ENCODE assay signal across 8 cellular contexts in the genomic region with DNA sequence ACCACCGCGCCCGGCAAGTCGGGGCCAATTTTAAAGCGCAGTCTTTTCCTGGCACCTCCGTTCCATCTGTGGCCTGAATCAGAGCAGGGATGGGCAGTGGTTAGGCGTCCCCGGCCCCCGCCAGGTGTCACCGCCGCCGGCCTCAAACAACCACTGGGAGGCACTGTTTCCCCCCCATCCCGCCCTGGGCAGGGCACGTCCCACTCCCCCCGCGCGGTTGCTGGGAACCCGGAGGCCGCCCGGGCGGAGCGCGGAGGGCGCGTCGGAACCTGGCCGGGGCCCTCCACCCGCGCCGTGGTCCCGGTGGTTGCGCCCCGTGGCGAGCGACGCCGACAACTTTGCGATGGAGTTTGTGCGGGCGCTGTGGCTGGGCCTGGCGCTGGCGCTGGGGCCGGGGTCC. TPM values are rescaled to one million over a fixed set of nuclear protein-coding genes. Genes with fewer than 3 reads are reported as not detected.
DNase-seq lines count a peak whose midpoint lies in the region; ATAC-seq and TF ChIP-seq lines count a peak whose summit lies in the region.

Gene GRIN3B (plus strand): TSS at position 325 of the 400 bp plus-strand sequence. CDS start 19 bp downstream, at position 344.

- H3K9me3 ChIP-seq in adrenal gland (replicated peaks in 1 of 3) (no peaks in the 10 kb centered on the region), iPS-18c (ENCODE audit: control insufficient read depth, insufficient read depth, low read length) (peaks cover 6% of the 10 kb centered on the region)

- H3K4me3 Mint-ChIP-seq in T-cell, result peak within 1 kb of the TSS; percentile 36 to 66 (median 54)

- H3K27me3 ChIP-seq in adrenal gland, result peaks cover 38% of the 10 kb centered on the region

- CTCF ChIA-PET in T-cell (lab: Charles Lee), result interaction anchor here in 1 of 2 donors (0.9 kb wide), 1 partner anchor 208 kb away, joined by 3 read pairs; no protein-coding TSS in a partner anchor

- no peaks in the 10 kb centered on the region for H3K36me3 Mint-ChIP-seq in T-cell

- in situ Hi-C loops in ACHN (cut with HindIII; ENCODE audit: low pct_ligation_motif_present, low pct_unique_long_range_greater_than_20kb, low sequenced_read_pairs), result no loop called here

- peaks cover 17 to 29% of the 10 kb centered on the region in 2 donors for H3K27me3 Mint-ChIP-seq in T-cell

- 0 to 2% (median 2%) methylated on average over 5 to 43 of the region's 43 CpGs for WGBS in adrenal gland, 4 donors

- H3K4me3 ChIP-seq in adrenal gland, result no peak within 1 kb of the TSS
- H3K4me3 ChIP-seq in iPS-18c (ENCODE audit: insufficient read depth, low read depth, low read length), result peak within 1 kb of the TSS; percentile 55

- no peak for TF ChIP-seq POLR2A in adrenal gland (IDR thresholded peaks at IDR 0.05)

- H3K36me3 ChIP-seq in adrenal gland (replicated peaks in 1 of 2), result no peaks in the 10 kb centered on the region

- peaks cover 15 to 21% (median 15%) of the 10 kb centered on the region in 3 donors for H3K4me1 Mint-ChIP-seq in T-cell

- no peaks in the 10 kb centered on the region for H3K9me3 Mint-ChIP-seq in T-cell

- POLR2A ChIA-PET in T-cell (lab: Charles Lee), result no interaction called here

- no peak within 1 kb of the TSS for H3K27ac ChIP-seq in adrenal gland

- peaks cover 0 to 10% of the 10 kb centered on the region in 2 donors for H3K4me1 ChIP-seq in adrenal gland (replicated peaks in 1 of 2)

- intact Hi-C loops in adrenal gland (cut with DNase I), result no loop called here

- peak within 1 kb of the TSS in 1 of 2 donors; percentile 57 for H3K27ac Mint-ChIP-seq in T-cell

- ATAC-seq in T-cell (replicated peaks in 1 of 4), result peak; percentile 20 to 55 (median 30)
- no peak for ATAC-seq in HG03045 (IDR thresholded peaks at IDR 0.05; ENCODE audit: unreplicated experiment)

- TF ChIP-seq CTCF in adrenal gland (IDR thresholded peaks at IDR 0.05), result peak in 4 of 6 experiments; percentile 6 to 41 (median 23)

- DNase-seq in ACHN (peak; percentile 60), H4 (ENCODE audit: low spot score) (peak; percentile 53), T-cell (peak in 31 of 34 experiments; percentile 29 to 70 (median 48)), adrenal gland (peak in 2 of 7 donors; percentile 56 to 59), A172 (ENCODE audit: low spot score) (no peak)
- DNase-seq in stimulated activated CD4-positive, alpha-beta T cell treated with anti-CD3 and anti-CD28 coated beads, Interleukin-4, amount 100 ng/mL, for 48 hours (ENCODE audit: low read depth in 2 of 2), result peak; percentile 66 to 70

RNA-seq across cellular contexts. Expression of gene GRIN3B, which starts in this region (rescaled TPM):
- total RNA-seq in H4 (2014; rRNA removed; shearing (Covaris generic)), result 0.23 TPM in 1 of 2 replicates, not detected in the other
- under 1 TPM in 3 of 5 donors, not detected in 2; 0.07 to 0.44 (median 0.09) TPM for total RNA-seq in T-cell
- under 1 TPM in 3 of 8 donors, not detected in 5; 0.08 to 0.18 (median 0.14) TPM for total RNA-seq in adrenal gland
- under 1 TPM in 1 of 3 donors, not detected in 2; 0.24 TPM for polyA plus RNA-seq in adrenal gland
- 0.38 TPM in 1 of 2 replicates, not detected in the other for total RNA-seq in A172 (2014; rRNA removed; shearing (Covaris generic))

Comparison
In these comparisons a context has a peak if more than half of its experiments do, and no peak if none do; other contexts are left out.
1. Peak in DNase-seq in H4; RNA of the gene not detected or under 1 TPM.
2. Peak in DNase-seq and ATAC-seq in T-cell; RNA of the gene not detected or under 1 TPM.